ENCODE assay signal across 12 cellular contexts in genomic region chr11:102187416-102188125, GRCh38.
A peak's percentile ranks its signal among the peaks of the same experiment; 100 is the strongest.
DNase-seq lines count a peak whose midpoint lies in the region; ATAC-seq and TF ChIP-seq lines count a peak whose summit lies in the region.
"Had no signal": no experiment of that assay in that cellular context is flagged by ENCODE, and none has a peak within 500 bp of the region (broad histone marks: within the 10 kb centered on the region; RNA-seq: fewer than 3 reads in every experiment).

No MANE protein-coding gene starts in this region.

- no peak overlapping the region for H3K4me3 ChIP-seq in fibroblast of the aortic adventitia (ENCODE audit: low read depth, low read length)
- H3K4me3 ChIP-seq in retinal pigment epithelial cell (ENCODE audit: low read length): no peak overlapping the region
- H3K4me3 ChIP-seq: gastrocnemius medialis had no signal

- POLR2A ChIA-PET in WTC11 (lab: Charles Lee): interaction anchor here (1.0 kb wide), 1 partner anchor 76 kb away, joined by 5 read pairs; no protein-coding TSS in a partner anchor

- H3K36me3 Mint-ChIP-seq in WTC11: no peaks in the 10 kb centered on the region; the same call in 1 of the 2 replicates
- H3K36me3 Mint-ChIP-seq in stimulated activated effector memory CD8-positive, alpha-beta T cell treated with anti-CD3 and anti-CD28 coated beads, Interleukin-12 subunit alpha, Interleukin-12 subunit beta, amount 100 ng/mL, for 72 hours: no peaks in the 10 kb centered on the region

- ATAC-seq in WTC11 (no peak), GM21367 (IDR thresholded peaks at IDR 0.05; ENCODE audit: unreplicated experiment) (no peak), HG02642 (IDR thresholded peaks at IDR 0.05; ENCODE audit: poor library complexity, unreplicated experiment) (no peak)
- no peak for ATAC-seq in activated CD4-positive, CD25-positive, alpha-beta regulatory T cell treated with anti-CD3 and anti-CD28 coated beads, Interleukin-2, amount 50 U/mL, for 24 hours
- ATAC-seq in stimulated activated effector memory CD8-positive, alpha-beta T cell treated with anti-CD3 and anti-CD28 coated beads, Interleukin-12 subunit alpha, Interleukin-12 subunit beta, amount 100 ng/mL, for 72 hours: no peak
- ATAC-seq: gastrocnemius medialis had no signal

- no peaks in the 10 kb centered on the region for H3K9me3 Mint-ChIP-seq in WTC11
- H3K9me3 Mint-ChIP-seq in stimulated activated effector memory CD8-positive, alpha-beta T cell treated with anti-CD3 and anti-CD28 coated beads, Interleukin-12 subunit alpha, Interleukin-12 subunit beta, amount 100 ng/mL, for 72 hours: no peaks in the 10 kb centered on the region
- H3K9me3 Mint-ChIP-seq: activated CD4-positive, alpha-beta T cell treated with anti-CD3 and anti-CD28 coated beads, Interleukin-2, amount 10 ng/mL, durations not matched to agents 7 days and 5 days had no signal

- H3K4me1 Mint-ChIP-seq in WTC11: peaks cover 59% of the 10 kb centered on the region
- H3K4me1 Mint-ChIP-seq in stimulated activated effector memory CD8-positive, alpha-beta T cell treated with anti-CD3 and anti-CD28 coated beads, Interleukin-12 subunit alpha, Interleukin-12 subunit beta, amount 100 ng/mL, for 72 hours: no peaks in the 10 kb centered on the region
- H3K4me1 Mint-ChIP-seq: activated CD4-positive, alpha-beta T cell treated with anti-CD3 and anti-CD28 coated beads, Interleukin-2, amount 10 ng/mL, durations not matched to agents 7 days and 5 days had no signal

- TF ChIP-seq CTCF in WTC11 (IDR thresholded peaks at IDR 0.05) (no peak), fibroblast of the aortic adventitia (IDR thresholded peaks at IDR 0.05; ENCODE audit: insufficient read depth, low read length) (no peak), retinal pigment epithelial cell (conservative IDR thresholded peaks at IDR 0.05; ENCODE audit: low read depth, low read length) (no peak)

- DNase-seq in COLO829 (ENCODE audit: low spot score) (peak; percentile 36), WTC11 (ENCODE audit: low spot score) (no peak), fibroblast of the aortic adventitia (ENCODE audit: low read depth) (peak; percentile 69), retinal pigment epithelial cell (ENCODE audit: low read depth) (peak; percentile 26)
- no peak for DNase-seq in stimulated activated effector memory CD8-positive, alpha-beta T cell treated with anti-CD3 and anti-CD28 coated beads, Interleukin-12 subunit alpha, Interleukin-12 subunit beta, amount 100 ng/mL, for 72 hours (ENCODE audit: low spot score in 2 of 2)
- DNase-seq: activated CD4-positive, alpha-beta T cell treated with anti-CD3 and anti-CD28 coated beads, Interleukin-2, amount 10 ng/mL, durations not matched to agents 7 days and 5 days; activated effector memory CD4-positive, alpha-beta T cell treated with anti-CD3 and anti-CD28 coated beads, Interleukin-2, amount 50 U/mL, for 16 hours; gastrocnemius medialis; NCI-H2171 treated with DMSO at 0.1 percent for 48 hours had no signal

- no peak overlapping the region for H3K4me3 Mint-ChIP-seq in WTC11
- H3K4me3 Mint-ChIP-seq in stimulated activated effector memory CD8-positive, alpha-beta T cell treated with anti-CD3 and anti-CD28 coated beads, Interleukin-12 subunit alpha, Interleukin-12 subunit beta, amount 100 ng/mL, for 72 hours: no peak overlapping the region
- H3K4me3 Mint-ChIP-seq: activated CD4-positive, alpha-beta T cell treated with anti-CD3 and anti-CD28 coated beads, Interleukin-2, amount 10 ng/mL, durations not matched to agents 7 days and 5 days had no signal

- H3K27ac Mint-ChIP-seq in WTC11: peak overlapping the region; percentile 88; the same call in 1 of the 2 replicates
- H3K27ac Mint-ChIP-seq in stimulated activated effector memory CD8-positive, alpha-beta T cell treated with anti-CD3 and anti-CD28 coated beads, Interleukin-12 subunit alpha, Interleukin-12 subunit beta, amount 100 ng/mL, for 72 hours: no peak overlapping the region
- H3K27ac Mint-ChIP-seq: activated CD4-positive, alpha-beta T cell treated with anti-CD3 and anti-CD28 coated beads, Interleukin-2, amount 10 ng/mL, durations not matched to agents 7 days and 5 days had no signal

- CTCF ChIA-PET in WTC11 (lab: Charles Lee): interaction anchor here (0.7 to 1.5 kb wide), 4 partner anchors 10 to 81 kb away, joined by 3 to 5 read pairs (median 4); no protein-coding TSS in a partner anchor

- H3K27me3 Mint-ChIP-seq in WTC11 (ENCODE audit: low read depth): no peaks in the 10 kb centered on the region

TF ChIP-seq in WTC11, 78 proteins besides CTCF, POLR2A, EP300 and RAD21:
- TF ChIP-seq GABPB1 (CRISPR knock-in tag; IDR thresholded peaks at IDR 0.05): no peak
- TF ChIP-seq FOXP4 (CRISPR knock-in tag; IDR thresholded peaks at IDR 0.05): no peak
- no peak for TF ChIP-seq ZNF423 (CRISPR knock-in tag; IDR thresholded peaks at IDR 0.05)
- TF ChIP-seq NFE2L1 (CRISPR knock-in tag; IDR thresholded peaks at IDR 0.05): no peak
- no peak for TF ChIP-seq SMAD3 (CRISPR knock-in tag; IDR thresholded peaks at IDR 0.05; ENCODE audit: borderline replicate concordance)
- TF ChIP-seq ZNF425 (CRISPR knock-in tag; conservative IDR thresholded peaks at IDR 0.05): no peak
- TF ChIP-seq FOXK1 (CRISPR knock-in tag; IDR thresholded peaks at IDR 0.05): no peak
- no peak for TF ChIP-seq PRRX2 (CRISPR knock-in tag; IDR thresholded peaks at IDR 0.05)
- no peak for TF ChIP-seq MXD4 (CRISPR knock-in tag; IDR thresholded peaks at IDR 0.05; ENCODE audit: borderline replicate concordance)
- TF ChIP-seq NFATC4 (CRISPR knock-in tag; IDR thresholded peaks at IDR 0.05): no peak
- TF ChIP-seq RORB (CRISPR knock-in tag; IDR thresholded peaks at IDR 0.05): no peak
- TF ChIP-seq MAX (CRISPR knock-in tag; IDR thresholded peaks at IDR 0.05): no peak
- no peak for TF ChIP-seq MLX (CRISPR knock-in tag; IDR thresholded peaks at IDR 0.05)
- TF ChIP-seq ATF2 (CRISPR knock-in tag; IDR thresholded peaks at IDR 0.05; ENCODE audit: borderline replicate concordance, low read depth): no peak

Comparison
In these comparisons a context has a peak if more than half of its experiments do, and no peak if none do; other contexts are left out.
1. DNase-seq: peak in COLO829 (single experiment), fibroblast of the aortic adventitia (single experiment) and retinal pigment epithelial cell (single experiment); none in WTC11 (single experiment) and stimulated activated effector memory CD8-positive, alpha-beta T cell treated with anti-CD3 and anti-CD28 coated beads, Interleukin-12 subunit alpha, Interleukin-12 subunit beta, amount 100 ng/mL, for 72 hours (0 of 2).